15 cellular contexts compared by ENCODE assay signal in the genomic region with DNA sequence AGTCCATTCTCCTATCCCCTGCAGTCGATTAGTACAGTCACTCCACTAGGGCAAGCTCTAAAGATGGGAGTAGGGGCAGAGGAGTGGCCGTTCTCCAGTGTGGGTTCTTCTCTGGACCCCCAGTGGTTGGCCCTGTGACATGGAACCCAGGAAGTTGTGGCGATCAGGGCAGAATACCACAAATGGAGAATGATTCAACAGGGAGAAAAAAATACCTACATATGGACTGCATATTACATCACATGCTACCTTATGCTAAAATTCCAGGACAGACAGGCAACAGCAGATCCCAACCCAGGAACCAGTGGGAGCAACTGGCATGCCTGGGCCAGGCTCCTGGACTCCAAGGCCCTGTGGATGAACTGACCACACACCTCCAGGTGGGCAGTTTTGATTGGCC. TPM values are rescaled to one million over a fixed set of nuclear protein-coding genes. Genes with fewer than 3 reads are reported as not detected.
DNase-seq lines count a peak whose midpoint lies in the region; TF ChIP-seq lines count a peak whose summit lies in the region.
"Had no signal": no experiment of that assay in that cellular context is flagged by ENCODE, and none has a peak within 500 bp of the region (broad histone marks: within the 10 kb centered on the region; RNA-seq: fewer than 3 reads in every experiment).

No MANE protein-coding gene starts in this region.

- WGBS in mammary epithelial cell (ENCODE audit: low coverage, missing lambda C conversion rate), result 39% methylated on average over 2 of the region's 3 CpGs

- H3K36me3 Mint-ChIP-seq in activated CD4-positive, alpha-beta memory T cell treated with anti-CD3 and anti-CD28 coated beads for 36 hours, result peaks cover 42% of the 10 kb centered on the region
- H3K36me3 Mint-ChIP-seq in activated CD4-positive, alpha-beta memory T cell treated with anti-CD3 and anti-CD28 coated beads, Interleukin-2, amount 10 ng/mL, durations not matched to agents 7 days and 5 days (ENCODE audit: low read depth), result peaks cover 30% of the 10 kb centered on the region
- no peaks in the 10 kb centered on the region for H3K36me3 Mint-ChIP-seq in IgD-negative memory B cell

- H3K27me3 ChIP-seq in mammary epithelial cell (ENCODE audit: insufficient read depth, low read length), result no peaks in the 10 kb centered on the region
- H3K27me3 ChIP-seq in WERI-Rb-1 (ENCODE audit: insufficient read depth, low read depth, severe bottlenecking), result no peaks in the 10 kb centered on the region
- H3K27me3 ChIP-seq: MG63 had no signal

- H3K4me2 ChIP-seq in mammary epithelial cell (ENCODE audit: insufficient read depth, low read depth, low read length), result peak overlapping the region; percentile 40

- no TSS peak for BruUV-seq in mammary epithelial cell (replicated peaks; lab: Mats Ljungman, UMichigan)

- peaks cover 7% of the 10 kb centered on the region for H3K79me2 ChIP-seq in mammary epithelial cell (ENCODE audit: insufficient read depth, low read length)

- CTCF ChIA-PET in activated CD4-positive, alpha-beta memory T cell treated with anti-CD3 and anti-CD28 coated beads for 36 hours (lab: Charles Lee), result interaction anchor here (1.3 to 9.3 kb wide), 3 partner anchors 12 to 73 kb away, joined by 10 to 82 read pairs (median 43); a partner anchor contains a TSS
- CTCF ChIA-PET in activated CD4-positive, alpha-beta memory T cell treated with anti-CD3 and anti-CD28 coated beads, Interleukin-2, amount 10 ng/mL, durations not matched to agents 7 days and 5 days (lab: Charles Lee), result interaction anchor here (1.4 to 3.6 kb wide), 2 partner anchors 21 to 168 kb away, joined by 4 to 23 read pairs; a partner anchor contains a TSS
- CTCF ChIA-PET in mammary epithelial cell (lab: Charles Lee; ENCODE audit: low non-redundant PET), result no interaction called here

- H3K27ac ChIP-seq in mammary epithelial cell (ENCODE audit: insufficient read depth, low read depth, low read length), result peak overlapping the region; percentile 87
- H3K27ac ChIP-seq in WERI-Rb-1, result no peak overlapping the region
- H3K27ac ChIP-seq: VCaP had no signal

- peaks cover 50% of the 10 kb centered on the region for H3K4me1 ChIP-seq in mammary epithelial cell (ENCODE audit: insufficient read depth, low read length)

- H3K4me1 Mint-ChIP-seq in activated CD4-positive, alpha-beta memory T cell treated with anti-CD3 and anti-CD28 coated beads for 36 hours (ENCODE audit: low read depth), result peaks cover 44% of the 10 kb centered on the region
- peaks cover 28% of the 10 kb centered on the region for H3K4me1 Mint-ChIP-seq in activated CD4-positive, alpha-beta memory T cell treated with anti-CD3 and anti-CD28 coated beads, Interleukin-2, amount 10 ng/mL, durations not matched to agents 7 days and 5 days
- H3K4me1 Mint-ChIP-seq in IgD-negative memory B cell, result peaks cover 44 to 64% (median 63%) of the 10 kb centered on the region in 3 donors

- no peaks in the 10 kb centered on the region for H3K9me3 Mint-ChIP-seq in activated CD4-positive, alpha-beta memory T cell treated with anti-CD3 and anti-CD28 coated beads for 36 hours
- no peaks in the 10 kb centered on the region for H3K9me3 Mint-ChIP-seq in activated CD4-positive, alpha-beta memory T cell treated with anti-CD3 and anti-CD28 coated beads, Interleukin-2, amount 10 ng/mL, durations not matched to agents 7 days and 5 days
- H3K9me3 Mint-ChIP-seq in IgD-negative memory B cell, result no peaks in the 10 kb centered on the region

- no peak overlapping the region for H3K4me3 Mint-ChIP-seq in activated CD4-positive, alpha-beta memory T cell treated with anti-CD3 and anti-CD28 coated beads for 36 hours
- H3K4me3 Mint-ChIP-seq in activated CD4-positive, alpha-beta memory T cell treated with anti-CD3 and anti-CD28 coated beads, Interleukin-2, amount 10 ng/mL, durations not matched to agents 7 days and 5 days, result no peak overlapping the region
- H3K4me3 Mint-ChIP-seq in IgD-negative memory B cell, result no peak overlapping the region

- dilution Hi-C loops in mammary epithelial cell (cut with HindIII; ENCODE audit: low sequenced_read_pairs), result no loop called here

- H3K4me3 ChIP-seq in mammary epithelial cell (replicated peaks in 1 of 3; ENCODE audit: insufficient read depth in 1 of 3, low read depth in 2 of 3, low read length in 3 of 3) (no peak overlapping the region), WERI-Rb-1 (ENCODE audit: low read depth, low read length) (no peak overlapping the region)
- H3K4me3 ChIP-seq: MG63 had no signal

- H3K9me3 ChIP-seq in mammary epithelial cell (replicated peaks; ENCODE audit: insufficient read depth, low read length) (no peaks in the 10 kb centered on the region), WERI-Rb-1 (ENCODE audit: severe bottlenecking) (no peaks in the 10 kb centered on the region)
- H3K9me3 ChIP-seq: MG63 had no signal

- no peaks in the 10 kb centered on the region for H3K27me3 Mint-ChIP-seq in activated CD4-positive, alpha-beta memory T cell treated with anti-CD3 and anti-CD28 coated beads for 36 hours
- no peaks in the 10 kb centered on the region for H3K27me3 Mint-ChIP-seq in activated CD4-positive, alpha-beta memory T cell treated with anti-CD3 and anti-CD28 coated beads, Interleukin-2, amount 10 ng/mL, durations not matched to agents 7 days and 5 days
- no peaks in the 10 kb centered on the region for H3K27me3 Mint-ChIP-seq in IgD-negative memory B cell

- H3K27ac Mint-ChIP-seq in activated CD4-positive, alpha-beta memory T cell treated with anti-CD3 and anti-CD28 coated beads for 36 hours, result peak overlapping the region; percentile 71
- no peak overlapping the region for H3K27ac Mint-ChIP-seq in activated CD4-positive, alpha-beta memory T cell treated with anti-CD3 and anti-CD28 coated beads, Interleukin-2, amount 10 ng/mL, durations not matched to agents 7 days and 5 days
- H3K27ac Mint-ChIP-seq in IgD-negative memory B cell, result peak overlapping the region in 2 of 3 donors; percentile 76 to 91

- peak overlapping the region; percentile 61 for H2AFZ ChIP-seq in mammary epithelial cell (ENCODE audit: low read depth, low read length)

- peak overlapping the region; percentile 39 for H3K9ac ChIP-seq in mammary epithelial cell (ENCODE audit: insufficient read depth, low read length)

- no peak for TF ChIP-seq CTCF in mammary epithelial cell (conservative IDR thresholded peaks at IDR 0.05 in 1 of 2, IDR thresholded peaks at IDR 0.05 in 1 of 2; ENCODE audit: extremely low read depth in 1 of 2, insufficient read depth in 1 of 2, low read depth in 1 of 2, low read length in 2 of 2)
- TF ChIP-seq CTCF in WERI-Rb-1 (IDR thresholded peaks at IDR 0.05; ENCODE audit: low read depth, low read length), result no peak

- in situ Hi-C loops in mammary epithelial cell (cut with MboI; ENCODE audit: low sequenced_read_pairs in 2 of 2), result loop anchor here (5.0 to 25.0 kb wide), 3 partner anchors 130 to 323 kb away; a partner anchor contains a TSS

- POLR2A ChIA-PET in activated CD4-positive, alpha-beta memory T cell treated with anti-CD3 and anti-CD28 coated beads for 36 hours (lab: Charles Lee), result no interaction called here
- POLR2A ChIA-PET in activated CD4-positive, alpha-beta memory T cell treated with anti-CD3 and anti-CD28 coated beads, Interleukin-2, amount 10 ng/mL, durations not matched to agents 7 days and 5 days (lab: Charles Lee), result no interaction called here

- no peaks in the 10 kb centered on the region for H4K20me1 ChIP-seq in mammary epithelial cell (ENCODE audit: insufficient read depth, low read length)

- intact Hi-C loops in activated CD4-positive, alpha-beta memory T cell treated with anti-CD3 and anti-CD28 coated beads for 36 hours (cut with micrococcal nuclease), result no loop called here
- intact Hi-C loops in mammary epithelial cell (cut with micrococcal nuclease), result loop anchor here (1.0 to 5.0 kb wide), 2 partner anchors 213 to 415 kb away; a partner anchor contains a TSS

- no peak for DNase-seq in activated CD4-positive, alpha-beta memory T cell treated with anti-CD3 and anti-CD28 coated beads for 36 hours
- no peak for DNase-seq in activated CD4-positive, alpha-beta memory T cell treated with anti-CD3 and anti-CD28 coated beads, Interleukin-2, amount 10 ng/mL, durations not matched to agents 7 days and 5 days
- peak; percentile 79 for DNase-seq in mammary epithelial cell
- DNase-seq in renal cortical epithelial cell (ENCODE audit: low read depth), result peak; percentile 19
- DNase-seq in NCI-H1105 (lab: John Stamatoyannopoulos, UW), result no peak
- DNase-seq in SKM-1 (lab: John Stamatoyannopoulos, UW; ENCODE audit: unreplicated experiment), result no peak
- no peak for DNase-seq in WERI-Rb-1
- DNase-seq: activated gamma-delta T cell, cortex of kidney, RPMI8226, trophoblast cell had no signal

- H3K36me3 ChIP-seq in mammary epithelial cell (ENCODE audit: insufficient read depth, low read length) (no peaks in the 10 kb centered on the region), WERI-Rb-1 (no peaks in the 10 kb centered on the region)
- H3K36me3 ChIP-seq: MG63 had no signal

RNA-seq across cellular contexts. Expression of a gene that starts 20.4 kb away (rescaled TPM):
- 10 to 100 TPM; 55.6 to 57.3 TPM for total RNA-seq in activated CD4-positive, alpha-beta memory T cell treated with anti-CD3 and anti-CD28 coated beads for 36 hours
- total RNA-seq in activated CD4-positive, alpha-beta memory T cell treated with anti-CD3 and anti-CD28 coated beads, Interleukin-2, amount 10 ng/mL, durations not matched to agents 7 days and 5 days, result 10 to 100 TPM; 31.3 to 35.8 TPM
- polyA plus RNA-seq in IgD-negative memory B cell (89.1 TPM), mammary epithelial cell (1.3 TPM)
- total RNA-seq in mammary epithelial cell (10 to 100 TPM in 1 of 2 donors, under 1 TPM in 1; 0.83 to 12.5 TPM), renal cortical epithelial cell (0.25 TPM in 1 of 2 replicates, not detected in the other)
- polyA minus RNA-seq in mammary epithelial cell, result not detected

RNA-seq across cellular contexts. Expression of a gene that starts 35.8 kb away (rescaled TPM):
- total RNA-seq in activated CD4-positive, alpha-beta memory T cell treated with anti-CD3 and anti-CD28 coated beads for 36 hours, result 10 to 100 TPM; 12.2 to 13.2 TPM
- 10 to 100 TPM; 14.3 to 14.5 TPM for total RNA-seq in activated CD4-positive, alpha-beta memory T cell treated with anti-CD3 and anti-CD28 coated beads, Interleukin-2, amount 10 ng/mL, durations not matched to agents 7 days and 5 days
- polyA plus RNA-seq in IgD-negative memory B cell (24.8 TPM), mammary epithelial cell (16.6 TPM)
- total RNA-seq in mammary epithelial cell (10 to 100 TPM; 16.8 to 19.7 TPM), renal cortical epithelial cell (9.6 and 20.5 TPM in 2 replicates)
- 20.6 TPM for polyA minus RNA-seq in mammary epithelial cell

RNA-seq across cellular contexts. Expression of a gene that starts 41.8 kb away (rescaled TPM):
- under 1 TPM; 0.73 to 0.90 TPM for total RNA-seq in activated CD4-positive, alpha-beta memory T cell treated with anti-CD3 and anti-CD28 coated beads for 36 hours
- under 1 TPM; 0.38 to 0.68 TPM for total RNA-seq in activated CD4-positive, alpha-beta memory T cell treated with anti-CD3 and anti-CD28 coated beads, Interleukin-2, amount 10 ng/mL, durations not matched to agents 7 days and 5 days
- polyA plus RNA-seq in IgD-negative memory B cell (not detected), mammary epithelial cell (0.08 TPM)
- total RNA-seq in mammary epithelial cell (under 1 TPM in 1 of 2 donors, not detected in 1; 0.45 TPM), renal cortical epithelial cell (1.2 and 27.0 TPM in 2 replicates)
- polyA minus RNA-seq in mammary epithelial cell, result not detected
- total RNA-seq: fibroblast of villous mesenchyme had no signal

Comparison
In these comparisons a context has a peak if more than half of its experiments do, and no peak if none do; other contexts are left out.
1. DNase-seq: peak in mammary epithelial cell (single experiment) and renal cortical epithelial cell (single experiment); none in activated CD4-positive, alpha-beta memory T cell treated with anti-CD3 and anti-CD28 coated beads for 36 hours (single experiment), activated CD4-positive, alpha-beta memory T cell treated with anti-CD3 and anti-CD28 coated beads, Interleukin-2, amount 10 ng/mL, durations not matched to agents 7 days and 5 days (single experiment), NCI-H1105 (single experiment), SKM-1 (single experiment) and WERI-Rb-1 (single experiment).